1 cellular context compared by ENCODE assay signal in genomic region chr6:166008441-166009369, GRCh38.
TF ChIP-seq lines count a peak whose summit lies in the region.

No MANE protein-coding gene starts in this region.

TF ChIP-seq in A549, 52 proteins besides CTCF, POLR2A, EP300 and RAD21 (continued from another document):
- TF ChIP-seq BHLHE40 (IDR thresholded peaks at IDR 0.05; ENCODE audit: low read depth, low read length), result no peak
- no peak for TF ChIP-seq ESRRA (IDR thresholded peaks at IDR 0.05; ENCODE audit: borderline replicate concordance, low read length)
- TF ChIP-seq MAZ (IDR thresholded peaks at IDR 0.05; ENCODE audit: borderline replicate concordance, low read depth, low read length), result no peak
- no peak for TF ChIP-seq RCOR1 (IDR thresholded peaks at IDR 0.05; ENCODE audit: low read depth, low read length)
- no peak for TF ChIP-seq HDAC2 (IDR thresholded peaks at IDR 0.05)
- TF ChIP-seq RNF2 (IDR thresholded peaks at IDR 0.05; ENCODE audit: borderline replicate concordance, low read depth), result no peak
- peak; percentile 54 to 76; a peak in 3 of 5 replicates for TF ChIP-seq JUN (IDR thresholded peaks at IDR 0.05)
- TF ChIP-seq HOXA7 (CRISPR knock-in tag; IDR thresholded peaks at IDR 0.05), result 0 out of 2 replicates have a peak, but pooled peaks have one; percentile 8
- no peak for TF ChIP-seq NFE2L2 (conservative IDR thresholded peaks at IDR 0.05; ENCODE audit: low read length)
- peak; percentile 25; the same call in 1 of the 2 replicates for TF ChIP-seq HOXB13 (CRISPR knock-in tag; IDR thresholded peaks at IDR 0.05; ENCODE audit: low read depth)
- TF ChIP-seq, protein P1, sequence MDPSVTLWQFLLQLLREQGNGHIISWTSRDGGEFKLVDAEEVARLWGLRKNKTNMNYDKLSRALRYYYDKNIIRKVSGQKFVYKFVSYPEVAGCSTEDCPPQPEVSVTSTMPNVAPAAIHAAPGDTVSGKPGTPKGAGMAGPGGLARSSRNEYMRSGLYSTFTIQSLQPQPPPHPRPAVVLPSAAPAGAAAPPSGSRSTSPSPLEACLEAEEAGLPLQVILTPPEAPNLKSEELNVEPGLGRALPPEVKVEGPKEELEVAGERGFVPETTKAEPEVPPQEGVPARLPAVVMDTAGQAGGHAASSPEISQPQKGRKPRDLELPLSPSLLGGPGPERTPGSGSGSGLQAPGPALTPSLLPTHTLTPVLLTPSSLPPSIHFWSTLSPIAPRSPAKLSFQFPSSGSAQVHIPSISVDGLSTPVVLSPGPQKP (IDR thresholded peaks at IDR 0.05; ENCODE audit: low read depth, low read length), result no peak
- TF ChIP-seq, protein P2, sequence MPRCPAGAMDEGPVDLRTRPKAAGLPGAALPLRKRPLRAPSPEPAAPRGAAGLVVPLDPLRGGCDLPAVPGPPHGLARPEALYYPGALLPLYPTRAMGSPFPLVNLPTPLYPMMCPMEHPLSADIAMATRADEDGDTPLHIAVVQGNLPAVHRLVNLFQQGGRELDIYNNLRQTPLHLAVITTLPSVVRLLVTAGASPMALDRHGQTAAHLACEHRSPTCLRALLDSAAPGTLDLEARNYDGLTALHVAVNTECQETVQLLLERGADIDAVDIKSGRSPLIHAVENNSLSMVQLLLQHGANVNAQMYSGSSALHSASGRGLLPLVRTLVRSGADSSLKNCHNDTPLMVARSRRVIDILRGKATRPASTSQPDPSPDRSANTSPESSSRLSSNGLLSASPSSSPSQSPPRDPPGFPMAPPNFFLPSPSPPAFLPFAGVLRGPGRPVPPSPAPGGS (IDR thresholded peaks at IDR 0.05), result no peak; the same call in 2 of the 3 replicates
- no peak for TF ChIP-seq FOXS1 (CRISPR knock-in tag; IDR thresholded peaks at IDR 0.05)
- no peak for TF ChIP-seq RARB (CRISPR knock-in tag; IDR thresholded peaks at IDR 0.05)
- TF ChIP-seq, protein P3, sequence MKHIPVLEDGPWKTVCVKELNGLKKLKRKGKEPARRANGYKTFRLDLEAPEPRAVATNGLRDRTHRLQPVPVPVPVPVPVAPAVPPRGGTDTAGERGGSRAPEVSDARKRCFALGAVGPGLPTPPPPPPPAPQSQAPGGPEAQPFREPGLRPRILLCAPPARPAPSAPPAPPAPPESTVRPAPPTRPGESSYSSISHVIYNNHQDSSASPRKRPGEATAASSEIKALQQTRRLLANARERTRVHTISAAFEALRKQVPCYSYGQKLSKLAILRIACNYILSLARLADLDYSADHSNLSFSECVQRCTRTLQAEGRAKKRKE (CRISPR knock-in tag; IDR thresholded peaks at IDR 0.05; ENCODE audit: low read depth), result 0 out of 2 replicates have a peak, but pooled peaks have one; percentile 7
- TF ChIP-seq HMGXB4 (CRISPR knock-in tag; IDR thresholded peaks at IDR 0.05; ENCODE audit: borderline replicate concordance), result no peak
- TF ChIP-seq EHMT2 (IDR thresholded peaks at IDR 0.05; ENCODE audit: low read depth), result no peak
- no peak for TF ChIP-seq POLR2AphosphoS2 (conservative IDR thresholded peaks at IDR 0.05; ENCODE audit: low read length)
- TF ChIP-seq NPAS2 (CRISPR knock-in tag; IDR thresholded peaks at IDR 0.05; ENCODE audit: borderline replicate concordance), result no peak
- peak; percentile 81 for TF ChIP-seq TP53 (CRISPR knock-in tag; IDR thresholded peaks at IDR 0.05)
- TF ChIP-seq, protein P4, sequence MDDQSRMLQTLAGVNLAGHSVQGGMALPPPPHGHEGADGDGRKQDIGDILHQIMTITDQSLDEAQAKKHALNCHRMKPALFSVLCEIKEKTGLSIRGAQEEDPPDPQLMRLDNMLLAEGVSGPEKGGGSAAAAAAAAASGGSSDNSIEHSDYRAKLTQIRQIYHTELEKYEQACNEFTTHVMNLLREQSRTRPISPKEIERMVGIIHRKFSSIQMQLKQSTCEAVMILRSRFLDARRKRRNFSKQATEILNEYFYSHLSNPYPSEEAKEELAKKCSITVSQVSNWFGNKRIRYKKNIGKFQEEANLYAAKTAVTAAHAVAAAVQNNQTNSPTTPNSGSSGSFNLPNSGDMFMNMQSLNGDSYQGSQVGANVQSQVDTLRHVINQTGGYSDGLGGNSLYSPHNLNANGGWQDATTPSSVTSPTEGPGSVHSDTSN (IDR thresholded peaks at IDR 0.05), result no peak
- no peak for TF ChIP-seq KDM5A (IDR thresholded peaks at IDR 0.05)
- no peak for TF ChIP-seq CBX2 (IDR thresholded peaks at IDR 0.05; ENCODE audit: borderline replicate concordance, low read depth)
- TF ChIP-seq ZSCAN20 (CRISPR knock-in tag; IDR thresholded peaks at IDR 0.05), result no peak
- TF ChIP-seq PHF8 (IDR thresholded peaks at IDR 0.05; ENCODE audit: borderline replicate concordance, low read depth), result no peak
- TF ChIP-seq, protein P5, sequence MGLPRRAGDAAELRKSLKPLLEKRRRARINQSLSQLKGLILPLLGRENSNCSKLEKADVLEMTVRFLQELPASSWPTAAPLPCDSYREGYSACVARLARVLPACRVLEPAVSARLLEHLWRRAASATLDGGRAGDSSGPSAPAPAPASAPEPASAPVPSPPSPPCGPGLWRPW (IDR thresholded peaks at IDR 0.05), result no peak
- 0 out of 2 replicates have a peak, but pooled peaks have one; percentile 8 for TF ChIP-seq REST (IDR thresholded peaks at IDR 0.05)
- 0 out of 3 replicates have a peak, but pooled peaks have one; percentile 8 for TF ChIP-seq SMC3 (IDR thresholded peaks at IDR 0.05)
- TF ChIP-seq ZNF302 (CRISPR knock-in tag; IDR thresholded peaks at IDR 0.05), result no peak
- TF ChIP-seq CHD2 (IDR thresholded peaks at IDR 0.05; ENCODE audit: low read length, partially characterized antibody), result no peak
- TF ChIP-seq CBX8 (IDR thresholded peaks at IDR 0.05), result no peak
- TF ChIP-seq, protein P6, sequence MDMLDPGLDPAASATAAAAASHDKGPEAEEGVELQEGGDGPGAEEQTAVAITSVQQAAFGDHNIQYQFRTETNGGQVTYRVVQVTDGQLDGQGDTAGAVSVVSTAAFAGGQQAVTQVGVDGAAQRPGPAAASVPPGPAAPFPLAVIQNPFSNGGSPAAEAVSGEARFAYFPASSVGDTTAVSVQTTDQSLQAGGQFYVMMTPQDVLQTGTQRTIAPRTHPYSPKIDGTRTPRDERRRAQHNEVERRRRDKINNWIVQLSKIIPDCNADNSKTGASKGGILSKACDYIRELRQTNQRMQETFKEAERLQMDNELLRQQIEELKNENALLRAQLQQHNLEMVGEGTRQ (IDR thresholded peaks at IDR 0.05), result no peak
- peak in 1 of 2 experiments; percentile 13; a peak in 1 of 4 replicates for TF ChIP-seq CEBPB (IDR thresholded peaks at IDR 0.05)
- peak; percentile 78; the same call in 1 of the 2 replicates for TF ChIP-seq E2F6 (IDR thresholded peaks at IDR 0.05; ENCODE audit: borderline replicate concordance, low read depth)
- no peak for TF ChIP-seq TFCP2L1 (CRISPR knock-in tag; IDR thresholded peaks at IDR 0.05)
- TF ChIP-seq ZC3H11A (IDR thresholded peaks at IDR 0.05), result no peak
TF ChIP-seq in A549: peak in this region for 14.
